Comparison of ENCODE assay signal across 15 cellular contexts in genomic region chr17:56851008-56851407, GRCh38.
"Had no signal": no experiment of that assay in that cellular context is flagged by ENCODE, and none has a peak within 500 bp of the region (broad histone marks: within the 10 kb centered on the region; RNA-seq: fewer than 3 reads in every experiment).

No MANE protein-coding gene starts in this region.

- DNase-seq: activated CD4-positive, alpha-beta T cell treated with anti-CD3 and anti-CD28 coated beads for 36 hours; activated CD8-positive, alpha-beta memory T cell treated with anti-CD3 and anti-CD28 coated beads for 24 hours; aorta; endodermal cell; left cardiac atrium; mucosa of descending colon; occipital lobe; right lobe of liver; WERI-Rb-1 had no signal

- H3K4me1 ChIP-seq: breast epithelium, prostate gland, right lobe of liver, tibial nerve, vagina had no signal

- ATAC-seq: activated CD4-positive, alpha-beta T cell treated with anti-CD3 and anti-CD28 coated beads for 36 hours; esophagus mucosa; left cardiac atrium; mucosa of descending colon; right lobe of liver; stimulated activated memory B cell treated with anti-CD40 and anti-IgM and Interleukin-4, amounts not matched to agents 10 μg/mL and 1 μg/mL and 100 μg/mL, for 72 hours had no signal

- H3K4me3 ChIP-seq: breast epithelium, mucosa of descending colon, prostate gland, right lobe of liver, tibial nerve, vagina had no signal

- H3K36me3 ChIP-seq: breast epithelium, prostate gland had no signal

- H3K9me3 ChIP-seq: breast epithelium, mucosa of descending colon, prostate gland, right lobe of liver, tibial nerve, vagina had no signal

- H3K27ac ChIP-seq: breast epithelium, prostate gland, right lobe of liver, tibial nerve, vagina, WERI-Rb-1 had no signal

- H3K27me3 ChIP-seq: breast epithelium, right lobe of liver, tibial nerve, vagina had no signal
